ENCODE assay signal across 8 cellular contexts in genomic region chr9:16869961-16870605, GRCh38. TPM values are rescaled to one million over a fixed set of nuclear protein-coding genes. Genes with fewer than 3 reads are reported as not detected.
DNase-seq lines count a peak whose midpoint lies in the region; ATAC-seq and TF ChIP-seq lines count a peak whose summit lies in the region.

No MANE protein-coding gene starts in this region.

- H3K4me1 ChIP-seq in SJSA1 (replicated peaks): peaks cover 11% of the 10 kb centered on the region
- peaks cover 30% of the 10 kb centered on the region for H3K4me1 ChIP-seq in left ventricle myocardium inferior
- H3K4me1 ChIP-seq in prostate gland (replicated peaks): no peaks in the 10 kb centered on the region

- DNase-seq in ELF-1 (ENCODE audit: low read depth, low spot score): peak; percentile 42
- DNase-seq in SJSA1 (ENCODE audit: low read depth in 1 of 2, low spot score in 2 of 2): peak in 1 of 2 experiments; percentile 19
- DNase-seq in left ventricle myocardium inferior: no peak
- no peak for DNase-seq in prostate gland (ENCODE audit: low spot score)
- no peak for DNase-seq in mesenteric fat pad (ENCODE audit: low spot score)

- WGBS in prostate gland: under 1% methylated on average over 40 of the region's 57 CpGs

- peak overlapping the region; percentile 61 for H3K4me3 ChIP-seq in SJSA1
- H3K4me3 ChIP-seq in left ventricle myocardium inferior: peak overlapping the region; percentile 73
- peak overlapping the region; percentile 52 to 54 for H3K4me3 ChIP-seq in prostate gland

- peak overlapping the region; percentile 39; the same call in 1 of the 2 replicates for H3K27ac ChIP-seq in SJSA1
- peak overlapping the region; percentile 71 for H3K27ac ChIP-seq in left ventricle myocardium inferior (replicated peaks)
- peak overlapping the region; percentile 75 to 86 for H3K27ac ChIP-seq in prostate gland

- TF ChIP-seq CTCF in left ventricle myocardium inferior (IDR thresholded peaks at IDR 0.05; ENCODE audit: borderline replicate concordance) (no peak), prostate gland (IDR thresholded peaks at IDR 0.05) (no peak)

- intact Hi-C loops in left ventricle myocardium inferior (cut with micrococcal nuclease) (loop anchor here (5.0 kb wide), 1 partner anchor 148 kb away; no protein-coding TSS in a partner anchor), prostate gland (cut with DNase I) (loop anchor here (2.0 to 5.0 kb wide), 3 partner anchors 43 to 678 kb away; no protein-coding TSS in a partner anchor)

- H3K9me3 ChIP-seq in SJSA1 (replicated peaks) (no peaks in the 10 kb centered on the region), left ventricle myocardium inferior (replicated peaks) (no peaks in the 10 kb centered on the region), prostate gland (no peaks in the 10 kb centered on the region)

- TF ChIP-seq POLR2A in prostate gland (IDR thresholded peaks at IDR 0.05): no peak

- H3K27me3 ChIP-seq in SJSA1 (replicated peaks) (no peaks in the 10 kb centered on the region), left ventricle myocardium inferior (ENCODE audit: low read depth) (peaks cover 91% of the 10 kb centered on the region), prostate gland (replicated peaks; ENCODE audit: insufficient read depth) (no peaks in the 10 kb centered on the region)

- ATAC-seq in HG03175 (IDR thresholded peaks at IDR 0.05; ENCODE audit: unreplicated experiment) (no peak), GM19351 (IDR thresholded peaks at IDR 0.05; ENCODE audit: unreplicated experiment) (no peak), HG03571 (IDR thresholded peaks at IDR 0.05; ENCODE audit: unreplicated experiment) (no peak)

- H3K36me3 ChIP-seq in SJSA1 (no peaks in the 10 kb centered on the region), left ventricle myocardium inferior (no peaks in the 10 kb centered on the region), prostate gland (no peaks in the 10 kb centered on the region)

RNA-seq across cellular contexts. Expression of gene BNC2, which starts 0.4 kb away (rescaled TPM):
- total RNA-seq in SJSA1 (2014; rRNA removed; shearing (Covaris generic)): 1.6 and 4.9 TPM in 2 replicates
- total RNA-seq in left ventricle myocardium inferior (3.5 TPM), prostate gland (10 to 100 TPM in 1 of 2 donors, 1 to 10 TPM in 1; 4.9 to 37.2 TPM), mesenteric fat pad (27.5 TPM)
